ENCODE assay signal across 24 cellular contexts in the genomic region with DNA sequence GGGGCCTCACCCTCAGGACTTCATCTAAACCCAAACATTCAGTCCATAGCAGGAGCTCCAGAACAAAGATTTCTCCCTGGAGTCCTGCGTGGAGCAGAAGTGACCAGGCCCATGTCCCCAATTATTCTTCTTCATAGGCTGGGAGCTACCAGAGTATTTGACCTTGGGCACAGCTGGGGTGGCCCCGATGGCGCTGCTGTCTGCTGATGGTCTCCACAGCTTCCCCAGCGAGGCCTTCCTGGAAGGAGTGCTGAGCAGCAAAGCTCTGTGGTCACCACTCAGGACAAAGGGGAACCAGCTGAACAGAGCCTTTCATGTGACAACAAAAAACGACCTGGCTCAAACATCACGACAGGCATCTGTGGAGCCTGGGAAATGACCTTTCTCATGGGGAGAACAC.
"Had no signal": no experiment of that assay in that cellular context is flagged by ENCODE, and none has a peak within 500 bp of the region (broad histone marks: within the 10 kb centered on the region; RNA-seq: fewer than 3 reads in every experiment).

No MANE protein-coding gene starts in this region.

- DNase-seq: activated CD4-positive, alpha-beta T cell treated with anti-CD3 and anti-CD28 coated beads for 48 hours; activated CD4-positive, alpha-beta T cell treated with anti-CD3 and anti-CD28 coated beads, Interleukin-2, amount 50 U/mL, for 4 hours; activated CD4-positive, CD25-positive, alpha-beta regulatory T cell treated with anti-CD3 and anti-CD28 coated beads, Interleukin-2, amount 50 U/mL, for 72 hours; activated CD8-positive, alpha-beta T cell treated with anti-CD3 and anti-CD28 coated beads, Interleukin-2, amount 10 ng/mL, durations not matched to agents 7 days and 5 days; activated effector memory CD4-positive, alpha-beta T cell treated with Interleukin-2 at 50 U/mL for 16 hours; activated naive CD4-positive, alpha-beta T cell; activated naive CD8-positive, alpha-beta T cell treated with anti-CD3 and anti-CD28 coated beads, Interleukin-2, amount 50 U/mL, for 24 hours; activated T-cell treated with anti-CD3 and anti-CD28 coated beads, Interleukin-2, amount 50 U/mL, for 24 hours; amniotic stem cell; body of pancreas; central memory CD4-positive, alpha-beta T cell; Karpas-422; NCI-H1092; NCI-H1417; NCI-H1694; NCI-H2029; NCI-H446; NCI-H524; PC-3; SHP77 treated with DMSO at 0.1 percent for 48 hours; T-helper 1 cell had no signal

- ATAC-seq: activated CD8-positive, alpha-beta T cell treated with anti-CD3 and anti-CD28 coated beads, Interleukin-2, amount 10 ng/mL, durations not matched to agents 7 days and 5 days; activated naive CD8-positive, alpha-beta T cell treated with anti-CD3 and anti-CD28 coated beads, Interleukin-2, amount 50 U/mL, for 24 hours; body of pancreas; PC-3; WTC11 had no signal

- H3K4me3 ChIP-seq: ascending aorta, body of pancreas, SK-N-MC had no signal

- H3K27me3 ChIP-seq: ascending aorta, body of pancreas had no signal

- H3K27ac ChIP-seq: ascending aorta, body of pancreas, SK-N-MC had no signal

- H3K4me1 ChIP-seq: ascending aorta, body of pancreas had no signal

- H3K9me3 ChIP-seq: ascending aorta, body of pancreas had no signal

- H3K36me3 ChIP-seq: ascending aorta had no signal
